Comparison of ENCODE assay signal across 27 cellular contexts in the genomic region with DNA sequence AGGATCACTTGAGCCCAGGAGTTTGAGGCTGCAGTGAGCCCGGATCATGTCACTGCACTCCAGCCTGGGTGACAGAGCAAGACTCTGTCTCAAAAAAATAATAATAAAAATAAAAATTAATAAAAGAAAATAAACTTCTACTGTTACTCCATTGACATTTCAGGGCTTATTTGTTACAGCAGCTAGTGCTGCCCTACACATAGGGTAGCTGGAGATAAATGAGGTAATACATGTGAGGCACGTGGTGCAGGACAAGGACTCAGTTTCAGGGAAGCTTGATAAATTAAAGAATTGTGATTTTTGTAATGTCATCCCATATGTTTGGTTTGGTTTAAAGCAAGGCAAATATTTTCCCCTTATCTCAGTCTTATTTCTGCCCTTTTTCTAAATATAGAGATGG.
"Had no signal": no experiment of that assay in that cellular context is flagged by ENCODE, and none has a peak within 500 bp of the region (broad histone marks: within the 10 kb centered on the region; RNA-seq: fewer than 3 reads in every experiment).

No MANE protein-coding gene starts in this region.

- FAIRE-seq: colon, endometrium, endothelial cell of umbilical vein, frontal cortex had no signal

- ATAC-seq: effector memory CD8-positive, alpha-beta T cell; esophagus mucosa; foreskin keratinocyte; gastrocnemius medialis; gastroesophageal sphincter; heart left ventricle; heart right ventricle had no signal

- H3K27me3 ChIP-seq: colonic mucosa, dorsolateral prefrontal cortex, foreskin keratinocyte, heart left ventricle, heart right ventricle had no signal

- H3K36me3 ChIP-seq: colonic mucosa, esophagus muscularis mucosa, esophagus squamous epithelium, gastrocnemius medialis, gastroesophageal sphincter, heart left ventricle, heart right ventricle had no signal

- H3K27ac ChIP-seq: colonic mucosa, coronary artery, dorsolateral prefrontal cortex, epithelial cell of prostate, esophagus muscularis mucosa, esophagus squamous epithelium, foreskin keratinocyte, gastrocnemius medialis, gastroesophageal sphincter, heart left ventricle, heart right ventricle had no signal

- DNase-seq: colonic mucosa; cortex of kidney; dermis blood vessel endothelial cell; dorsolateral prefrontal cortex; effector CD4-positive, alpha-beta T cell; effector CD8-positive, alpha-beta T cell; effector memory CD4-positive, alpha-beta T cell; effector memory CD8-positive, alpha-beta T cell; endodermal cell; erythroblast; esophagus squamous epithelium; foreskin fibroblast; foreskin keratinocyte; foreskin melanocyte; gastrocnemius medialis; glutamatergic neuron; heart left ventricle; heart right ventricle had no signal

- H3K4me3 ChIP-seq: colonic mucosa, coronary artery, dorsolateral prefrontal cortex, esophagus muscularis mucosa, esophagus squamous epithelium, gastrocnemius medialis, gastroesophageal sphincter, heart left ventricle, heart right ventricle had no signal

- H3K9me3 ChIP-seq: colonic mucosa, esophagus muscularis mucosa, esophagus squamous epithelium, gastrocnemius medialis, gastroesophageal sphincter had no signal

- H3K4me1 ChIP-seq: colonic mucosa, esophagus squamous epithelium, foreskin keratinocyte, gastrocnemius medialis, gastroesophageal sphincter had no signal
